ENCODE assay signal across 29 cellular contexts in the genomic region with DNA sequence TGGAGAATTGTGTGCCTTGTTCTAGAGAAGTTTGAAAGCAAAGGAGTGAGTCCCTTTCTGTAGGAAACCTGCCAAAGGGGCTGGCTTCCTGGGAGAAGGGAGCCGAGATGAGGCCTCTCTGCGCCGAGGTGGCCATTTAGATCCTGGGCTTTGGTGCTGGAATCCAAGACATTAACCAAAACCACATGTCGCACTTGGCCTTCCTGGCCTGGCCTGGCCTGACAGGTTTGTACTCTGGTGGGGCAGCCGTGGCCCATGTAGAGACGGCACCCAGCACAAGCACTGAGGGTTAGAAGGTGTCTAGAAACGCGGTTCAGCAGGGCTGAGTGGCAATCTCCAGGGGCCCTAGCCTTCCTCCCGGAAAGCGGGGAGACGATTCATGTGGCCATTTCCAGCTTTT. TPM values are rescaled to one million over a fixed set of nuclear protein-coding genes. Genes with fewer than 3 reads are reported as not detected.
A peak's percentile ranks its signal among the peaks of the same experiment; 100 is the strongest.
DNase-seq lines count a peak whose midpoint lies in the region; ATAC-seq and TF ChIP-seq lines count a peak whose summit lies in the region.
"Had no signal": no experiment of that assay in that cellular context is flagged by ENCODE, and none has a peak within 500 bp of the region (broad histone marks: within the 10 kb centered on the region; RNA-seq: fewer than 3 reads in every experiment).

No MANE protein-coding gene starts in this region.

- no peak overlapping the region for H4K8ac ChIP-seq in mesenchymal stem cell (ENCODE audit: low read length)

- WGBS in mesenchymal stem cell, result 96% methylated on average over 11 of the region's 11 CpGs
- 56 to 65% methylated on average over 11 of the region's 11 CpGs for WGBS in thyroid gland, 2 donors

- ATAC-seq in Right ventricle myocardium inferior (peak; percentile 26), SK-N-SH treated with all-trans-retinoic acid at 6 μM for 48 hours (peak; percentile 53), HG02938 (IDR thresholded peaks at IDR 0.05; ENCODE audit: unreplicated experiment) (no peak), GM18520 (IDR thresholded peaks at IDR 0.05; ENCODE audit: unreplicated experiment) (no peak)
- ATAC-seq: activated naive CD4-positive, alpha-beta T cell treated with anti-CD3 and anti-CD28 coated beads, Interleukin-2, amount 50 U/mL, for 72 hours; naive thymus-derived CD4-positive, alpha-beta T cell had no signal

- H3K79me1 ChIP-seq in mesenchymal stem cell (replicated peaks; ENCODE audit: low read length, poor library complexity, severe bottlenecking), result peaks cover 57% of the 10 kb centered on the region

- intact Hi-C loops in Right ventricle myocardium inferior (cut with DNase I) (no loop called here), thyroid gland (cut with DNase I) (no loop called here)

- peaks cover 0 to 56% of the 10 kb centered on the region in 2 donors for H3K4me1 ChIP-seq in right atrium auricular region
- peaks cover 11% of the 10 kb centered on the region for H3K4me1 ChIP-seq in mesenchymal stem cell (ENCODE audit: control insufficient read depth, insufficient read depth, low read depth, low read length)
- H3K4me1 ChIP-seq in thyroid gland, result peaks cover 36 to 39% of the 10 kb centered on the region in 2 donors

- H3K9me3 ChIP-seq in right atrium auricular region (no peaks in the 10 kb centered on the region), mesenchymal stem cell (ENCODE audit: control insufficient read depth, low read length) (no peaks in the 10 kb centered on the region), thyroid gland (no peaks in the 10 kb centered on the region)
- H3K9me3 ChIP-seq: breast epithelium, suprapubic skin had no signal

- H3K14ac ChIP-seq in mesenchymal stem cell (ENCODE audit: low read length in 2 of 2), result no peak overlapping the region

- no peak overlapping the region for H2BK120ac ChIP-seq in mesenchymal stem cell (ENCODE audit: low read depth, low read length)

- H3K4me2 ChIP-seq in mesenchymal stem cell (ENCODE audit: low read length, poor library complexity, severe bottlenecking), result no peak overlapping the region

- no peak overlapping the region for H2AFZ ChIP-seq in mesenchymal stem cell (ENCODE audit: low read depth, low read length)

- no peak overlapping the region for H3K4ac ChIP-seq in mesenchymal stem cell (ENCODE audit: low read depth in 1 of 2, low read length in 2 of 2)

- no peak overlapping the region for H2BK12ac ChIP-seq in mesenchymal stem cell (ENCODE audit: low read length in 2 of 2)

- no peak overlapping the region for H4K91ac ChIP-seq in mesenchymal stem cell (ENCODE audit: low read length)

- TF ChIP-seq POLR2A in thyroid gland (IDR thresholded peaks at IDR 0.05), result no peak

- no peak overlapping the region for H3K4me3 ChIP-seq in right atrium auricular region
- H3K4me3 ChIP-seq in mesenchymal stem cell (ENCODE audit: insufficient read depth in 1 of 2, low read depth in 1 of 2, low read length in 2 of 2), result no peak overlapping the region
- no peak overlapping the region for H3K4me3 ChIP-seq in thyroid gland (replicated peaks in 1 of 3)
- H3K4me3 ChIP-seq: breast epithelium, suprapubic skin had no signal

- no peak overlapping the region for H2AK5ac ChIP-seq in mesenchymal stem cell (ENCODE audit: low read length, severe bottlenecking)

- H3K23ac ChIP-seq in mesenchymal stem cell (ENCODE audit: low read length in 2 of 2), result no peak overlapping the region

- peak overlapping the region; percentile 32 for H3K9ac ChIP-seq in mesenchymal stem cell (ENCODE audit: low read length)

- H3K27ac ChIP-seq in right atrium auricular region (no peak overlapping the region), mesenchymal stem cell (ENCODE audit: low read length, poor library complexity, severe bottlenecking) (no peak overlapping the region), thyroid gland (peak overlapping the region; percentile 53 to 85 (median 80))
- H3K27ac ChIP-seq: breast epithelium, epithelial cell of prostate, suprapubic skin had no signal

- H3K18ac ChIP-seq in mesenchymal stem cell (ENCODE audit: low read depth in 1 of 2, low read length in 2 of 2), result no peak overlapping the region

- no peak overlapping the region for H2BK5ac ChIP-seq in mesenchymal stem cell (ENCODE audit: low read depth, low read length, poor library complexity, severe bottlenecking)

- DNase-seq in Right ventricle myocardium inferior (ENCODE audit: missing footprints), result peak; percentile 66
- no peak for DNase-seq in right atrium auricular region (ENCODE audit: low spot score)
- DNase-seq in mesenchymal stem cell, result no peak
- peak; percentile 27 to 29 for DNase-seq in thyroid gland
- no peak for DNase-seq in iPS-NIHi11 (ENCODE audit: low spot score)
- DNase-seq: activated CD4-positive, alpha-beta memory T cell treated with anti-CD3 and anti-CD28 coated beads, Interleukin-2, amount 10 ng/mL, durations not matched to agents 7 days and 5 days; activated CD4-positive, alpha-beta T cell treated with anti-CD3 and anti-CD28 coated beads for 1 hour; activated CD8-positive, alpha-beta memory T cell treated with anti-CD3 and anti-CD28 coated beads, Interleukin-2, amount 50 U/mL, for 48 hours; AML-193; effector CD4-positive, alpha-beta T cell; H9; hippocampal formation; Karpas-422; midbrain; naive thymus-derived CD4-positive, alpha-beta T cell; NCI-H1436 treated with DMSO at 0.1 percent for 48 hours; NCI-H2107; NCI-H748 treated with DMSO at 0.1 percent for 48 hours; nucleus accumbens; stimulated activated CD4-positive, alpha-beta T cell treated with anti-CD3 and anti-CD28 coated beads, Interleukin-4, amount 100 ng/mL, for 4 hours; stimulated activated naive CD4-positive, alpha-beta T cell; T-helper 2 cell had no signal

- TF ChIP-seq CTCF in right atrium auricular region (IDR thresholded peaks at IDR 0.05), result no peak
- no peak for TF ChIP-seq CTCF in thyroid gland (IDR thresholded peaks at IDR 0.05)

- no peak overlapping the region for H2BK15ac ChIP-seq in mesenchymal stem cell (ENCODE audit: low read depth, poor library complexity, severe bottlenecking)

- H3K27me3 ChIP-seq in right atrium auricular region (no peaks in the 10 kb centered on the region), mesenchymal stem cell (ENCODE audit: control insufficient read depth in 1 of 2, insufficient read depth in 1 of 2, low read length in 2 of 2) (no peaks in the 10 kb centered on the region), thyroid gland (no peaks in the 10 kb centered on the region)
- H3K27me3 ChIP-seq: breast epithelium, suprapubic skin had no signal

- H3K36me3 ChIP-seq in right atrium auricular region (peaks cover 36% of the 10 kb centered on the region), mesenchymal stem cell (ENCODE audit: control insufficient read depth in 1 of 2, insufficient read depth in 2 of 2, low read depth in 1 of 2, low read length in 2 of 2) (peaks cover 9 to 47% of the 10 kb centered on the region in 2 experiments), thyroid gland (peaks cover 8 to 13% of the 10 kb centered on the region in 2 donors)
- H3K36me3 ChIP-seq: breast epithelium had no signal

TF ChIP-seq in SK-N-SH treated with all-trans-retinoic acid at 6 μM for 48 hours, 23 proteins besides CTCF, POLR2A, EP300 and RAD21 (continues in another document):
- TF ChIP-seq ZFP3 (CRISPR knock-in tag; IDR thresholded peaks at IDR 0.05) (no peak), ZNF565 (CRISPR knock-in tag; conservative IDR thresholded peaks at IDR 0.05; ENCODE audit: low read depth) (no peak), OSR1 (CRISPR knock-in tag; IDR thresholded peaks at IDR 0.05) (no peak), ESRRG (CRISPR knock-in tag; IDR thresholded peaks at IDR 0.05) (no peak), GLIS3 (CRISPR knock-in tag; IDR thresholded peaks at IDR 0.05) (no peak), SNAI2 (CRISPR knock-in tag; IDR thresholded peaks at IDR 0.05) (no peak), TCF4 (CRISPR knock-in tag; IDR thresholded peaks at IDR 0.05; ENCODE audit: borderline replicate concordance) (no peak), ZNF8 (CRISPR knock-in tag; IDR thresholded peaks at IDR 0.05) (no peak)
- TF ChIP-seq, protein P1, sequence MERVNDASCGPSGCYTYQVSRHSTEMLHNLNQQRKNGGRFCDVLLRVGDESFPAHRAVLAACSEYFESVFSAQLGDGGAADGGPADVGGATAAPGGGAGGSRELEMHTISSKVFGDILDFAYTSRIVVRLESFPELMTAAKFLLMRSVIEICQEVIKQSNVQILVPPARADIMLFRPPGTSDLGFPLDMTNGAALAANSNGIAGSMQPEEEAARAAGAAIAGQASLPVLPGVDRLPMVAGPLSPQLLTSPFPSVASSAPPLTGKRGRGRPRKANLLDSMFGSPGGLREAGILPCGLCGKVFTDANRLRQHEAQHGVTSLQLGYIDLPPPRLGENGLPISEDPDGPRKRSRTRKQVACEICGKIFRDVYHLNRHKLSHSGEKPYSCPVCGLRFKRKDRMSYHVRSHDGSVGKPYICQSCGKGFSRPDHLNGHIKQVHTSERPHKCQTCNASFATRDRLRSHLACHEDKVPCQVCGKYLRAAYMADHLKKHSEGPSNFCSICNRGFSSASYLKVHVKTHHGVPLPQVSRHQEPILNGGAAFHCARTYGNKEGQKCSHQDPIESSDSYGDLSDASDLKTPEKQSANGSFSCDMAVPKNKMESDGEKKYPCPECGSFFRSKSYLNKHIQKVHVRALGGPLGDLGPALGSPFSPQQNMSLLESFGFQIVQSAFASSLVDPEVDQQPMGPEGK (CRISPR knock-in tag; IDR thresholded peaks at IDR 0.05; ENCODE audit: borderline replicate concordance), result no peak

RNA-seq across cellular contexts. Expression of gene CNNM3, which starts 7.1 kb away (rescaled TPM):
- 13.3 TPM for total RNA-seq in Right ventricle myocardium inferior
- total RNA-seq in right atrium auricular region, result 1 to 10 TPM; 4.2 to 7.9 TPM
- 3.8 TPM for polyA plus RNA-seq in mesenchymal stem cell (2013, experiment 1 of 2)
- polyA plus RNA-seq in mesenchymal stem cell (2013, experiment 2 of 2), result 3.8 TPM
- 10 to 100 TPM; 18.2 to 22.8 (median 20.4) TPM for total RNA-seq in thyroid gland

RNA-seq across cellular contexts. Expression of gene ANKRD23, which starts 20.6 kb away (rescaled TPM):
- total RNA-seq in Right ventricle myocardium inferior (12.7 TPM), right atrium auricular region (10 to 100 TPM in 1 of 2 donors, 1 to 10 TPM in 1; 9.3 to 23.0 TPM), thyroid gland (1 to 10 TPM; 3.0 to 8.2 (median 3.2) TPM)
- polyA plus RNA-seq in mesenchymal stem cell (2013, experiment 1 of 2), result 0.81 TPM
- 0.89 TPM for polyA plus RNA-seq in mesenchymal stem cell (2013, experiment 2 of 2)

RNA-seq across cellular contexts. Expression of gene ANKRD39, which starts 34.6 kb away (rescaled TPM):
- 17.4 TPM for total RNA-seq in Right ventricle myocardium inferior
- 10 to 100 TPM in 1 of 2 donors, 1 to 10 TPM in 1; 8.7 to 12.2 TPM for total RNA-seq in right atrium auricular region
- 11.8 TPM for polyA plus RNA-seq in mesenchymal stem cell (2013, experiment 1 of 2)
- polyA plus RNA-seq in mesenchymal stem cell (2013, experiment 2 of 2), result 10.8 TPM
- 10 to 100 TPM; 11.6 to 25.7 (median 14.1) TPM for total RNA-seq in thyroid gland

RNA-seq across cellular contexts. Expression of gene SEMA4C, which starts 46.7 kb away (rescaled TPM):
- total RNA-seq in Right ventricle myocardium inferior (22.7 TPM), right atrium auricular region (10 to 100 TPM; 12.0 to 23.3 TPM), thyroid gland (10 to 100 TPM; 14.5 to 21.7 (median 19.3) TPM)
- polyA plus RNA-seq in mesenchymal stem cell (2013, experiment 1 of 2), result 20.2 TPM
- 20.7 TPM for polyA plus RNA-seq in mesenchymal stem cell (2013, experiment 2 of 2)

Comparison
In these comparisons a context has a peak if more than half of its experiments do, and no peak if none do; other contexts are left out.
1. DNase-seq: peak in Right ventricle myocardium inferior (single experiment) and thyroid gland (2 of 2); none in right atrium auricular region (single experiment), mesenchymal stem cell (single experiment) and iPS-NIHi11 (single experiment).
2. ATAC-seq: peak in Right ventricle myocardium inferior (single experiment) and SK-N-SH treated with all-trans-retinoic acid at 6 μM for 48 hours (single experiment); none in HG02938 (single experiment) and GM18520 (single experiment).
3. H3K27ac ChIP-seq: peak in thyroid gland (3 of 3); none in right atrium auricular region (0 of 2) and mesenchymal stem cell (single experiment).